Comparison of ENCODE assay signal across 15 cellular contexts in the genomic region with DNA sequence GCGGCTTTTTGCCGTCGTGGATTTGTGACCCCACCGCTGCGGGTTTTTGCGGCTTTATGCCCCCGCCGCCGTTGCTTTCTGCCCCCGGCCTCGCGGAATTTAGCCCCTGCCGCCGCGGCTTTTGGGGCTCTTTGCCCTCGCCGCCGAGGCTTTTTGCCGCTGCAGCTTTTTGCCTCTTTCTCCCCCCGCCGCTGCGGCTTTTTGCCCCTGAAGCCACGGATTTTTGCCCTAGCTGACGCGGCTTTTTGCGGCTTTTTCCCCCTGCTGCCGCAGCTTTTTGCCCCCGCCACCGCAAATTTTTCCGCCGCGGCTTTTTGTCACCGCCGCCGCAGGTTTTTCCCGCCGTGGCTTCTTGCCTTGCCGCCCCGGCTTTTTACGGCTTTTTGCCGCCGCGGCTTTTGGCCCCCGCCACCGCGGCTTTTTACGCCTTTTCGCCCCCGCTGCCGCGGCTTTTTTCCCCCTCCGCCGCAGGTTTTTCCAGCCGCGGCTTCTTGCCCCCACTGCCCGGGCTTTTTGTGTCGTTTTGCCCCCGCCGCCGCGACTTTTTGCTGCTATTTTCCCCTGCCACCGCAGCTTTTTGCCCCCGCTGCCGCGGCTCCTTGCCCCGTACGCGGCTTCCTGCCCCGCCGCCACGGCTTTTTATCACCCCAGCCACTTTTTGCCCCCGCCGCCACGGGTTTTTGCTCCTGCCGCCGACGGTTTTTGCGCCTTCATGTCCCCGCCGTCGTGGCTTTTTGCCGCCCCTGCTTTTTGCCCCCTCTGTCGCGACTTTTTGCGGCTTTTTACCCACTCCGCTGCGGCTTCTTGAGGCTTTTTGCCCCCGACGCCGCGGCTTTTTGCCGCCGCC.
"Had no signal": no experiment of that assay in that cellular context is flagged by ENCODE, and none has a peak within 500 bp of the region (broad histone marks: within the 10 kb centered on the region; RNA-seq: fewer than 3 reads in every experiment).

No MANE protein-coding gene starts in this region.

- H3K4me3 Mint-ChIP-seq: immature natural killer cell, mesothelial cell of epicardium, natural killer cell, neural crest cell had no signal

- H3K9me3 ChIP-seq: colonic mucosa, ovary had no signal

- DNase-seq: colonic mucosa; dermis blood vessel endothelial cell; erythroblast; foreskin keratinocyte; immature natural killer cell; natural killer cell; stimulated activated CD4-positive, alpha-beta T cell treated with anti-CD3 and anti-CD28 coated beads, Interleukin-2, amount 100 ng/mL, for 24 hours; stimulated activated naive CD4-positive, alpha-beta T cell treated with Interleukin-2 at 50 U/mL for 16 hours; trophoblast cell had no signal

- FAIRE-seq: urothelium cell line had no signal

- H3K27ac Mint-ChIP-seq: immature natural killer cell, mesothelial cell of epicardium, natural killer cell, progenitor cell of endocrine pancreas had no signal

- H3K27me3 Mint-ChIP-seq: progenitor cell of endocrine pancreas had no signal

- H3K4me1 ChIP-seq: colonic mucosa, foreskin keratinocyte had no signal

- H3K36me3 Mint-ChIP-seq: natural killer cell had no signal

- ATAC-seq: foreskin keratinocyte, natural killer cell, right cardiac atrium had no signal

- H3K4me3 ChIP-seq: colonic mucosa, ovary had no signal

- H3K4me1 Mint-ChIP-seq: immature natural killer cell, mesothelial cell of epicardium, natural killer cell, neural crest cell had no signal

- H3K36me3 ChIP-seq: colonic mucosa, ovary had no signal

- H3K27ac ChIP-seq: colonic mucosa, foreskin keratinocyte, ovary had no signal

- H3K27me3 ChIP-seq: colonic mucosa, foreskin keratinocyte, ovary had no signal
